20 cellular contexts compared by ENCODE assay signal in genomic region chr7:56810466-56810865, GRCh38.
"Had no signal": no experiment of that assay in that cellular context is flagged by ENCODE, and none has a peak within 500 bp of the region (broad histone marks: within the 10 kb centered on the region; RNA-seq: fewer than 3 reads in every experiment).

No MANE protein-coding gene starts in this region.

- DNase-seq: colonic mucosa; dermis blood vessel endothelial cell; dorsolateral prefrontal cortex; effector CD4-positive, alpha-beta T cell; effector memory CD4-positive, alpha-beta T cell; esophagus squamous epithelium; foreskin fibroblast; foreskin melanocyte; gastrocnemius medialis; glutamatergic neuron; head of caudate nucleus; heart right ventricle; hippocampal formation; left cardiac atrium; left ventricle myocardium superior; lower lobe of right lung; mesenchymal stem cell; mucosa of descending colon; naive B cell had no signal

- H3K36me3 Mint-ChIP-seq: naive B cell had no signal

- H3K4me1 ChIP-seq: colonic mucosa, esophagus squamous epithelium, gastrocnemius medialis, heart right ventricle, left lung, lower lobe of right lung had no signal

- H3K4me3 ChIP-seq: colonic mucosa, dorsolateral prefrontal cortex, esophagus squamous epithelium, gastrocnemius medialis, heart right ventricle, left lung, lower lobe of right lung, mucosa of descending colon had no signal

- H3K27me3 ChIP-seq: colonic mucosa, dorsolateral prefrontal cortex, esophagus squamous epithelium, gastrocnemius medialis, heart right ventricle, left lung had no signal

- H3K27ac ChIP-seq: colonic mucosa, dorsolateral prefrontal cortex, esophagus squamous epithelium, gastrocnemius medialis, heart right ventricle, left lung, lower lobe of right lung had no signal

- H3K4me1 Mint-ChIP-seq: naive B cell had no signal

- H3K9me3 ChIP-seq: colonic mucosa, gastrocnemius medialis, lower lobe of right lung had no signal

- H3K36me3 ChIP-seq: colonic mucosa, esophagus squamous epithelium, gastrocnemius medialis, heart right ventricle, left lung, lower lobe of right lung had no signal

- ATAC-seq: gastrocnemius medialis, heart right ventricle, left cardiac atrium, left lung, left ventricle myocardium superior, lower lobe of right lung, mucosa of descending colon had no signal

- H3K4me3 Mint-ChIP-seq: naive B cell had no signal

- H3K27me3 Mint-ChIP-seq: naive B cell had no signal

- H3K27ac Mint-ChIP-seq: naive B cell had no signal
